10 cellular contexts compared by ENCODE assay signal in genomic region chr12:54210400-54210790, GRCh38.
"Had no signal": no experiment of that assay in that cellular context is flagged by ENCODE, and none has a peak within 500 bp of the region (broad histone marks: within the 10 kb centered on the region; RNA-seq: fewer than 3 reads in every experiment).

No MANE protein-coding gene starts in this region.

- H3K27ac Mint-ChIP-seq: GM23338 had no signal

- H3K27ac ChIP-seq: HL-60, KMS-11 had no signal

- FAIRE-seq: H1, H54, HTR-8/SVneo had no signal

- H3K4me3 Mint-ChIP-seq: GM23338, H9 had no signal

- ATAC-seq: GM23338, HCT116 had no signal

- H3K9me3 Mint-ChIP-seq: GM23338, IgD-negative memory B cell had no signal

- H3K4me2 ChIP-seq: GM23338, KMS-11 had no signal

- H3K9ac ChIP-seq: KMS-11 had no signal

- DNase-seq: H9, KBM-7 had no signal

- H3K36me3 Mint-ChIP-seq: IgD-negative memory B cell had no signal

- H2AFZ ChIP-seq: GM23338 had no signal

- H3K4me3 ChIP-seq: GM23338 had no signal
